Comparison of ENCODE assay signal across 19 cellular contexts in genomic region chr6:31139599-31139998, GRCh38. TPM values are rescaled to one million over a fixed set of nuclear protein-coding genes. Genes with fewer than 3 reads are reported as not detected.
DNase-seq lines count a peak whose midpoint lies in the region; ATAC-seq, FAIRE-seq and TF ChIP-seq lines count a peak whose summit lies in the region.
"Had no signal": no experiment of that assay in that cellular context is flagged by ENCODE, and none has a peak within 500 bp of the region (broad histone marks: within the 10 kb centered on the region; RNA-seq: fewer than 3 reads in every experiment).

No MANE protein-coding gene starts in this region.

- no peak overlapping the region for H3K9ac ChIP-seq in GM23248

- H3K27ac ChIP-seq in GM23248, result no peak overlapping the region
- H3K27ac ChIP-seq in esophagus squamous epithelium, result no peak overlapping the region
- H3K27ac ChIP-seq in OCI-LY7 (ENCODE audit: low read depth, low read length, poor library complexity, severe bottlenecking), result no peak overlapping the region

- CTCF ChIA-PET in OCI-LY7 (lab: Charles Lee; ENCODE audit: unreplicated experiment), result interaction anchor here (2.0 kb wide), 1 partner anchor 227 kb away, joined by 4 read pairs; no protein-coding TSS in a partner anchor

- peaks cover 8% of the 10 kb centered on the region for H3K4me1 Mint-ChIP-seq in stimulated activated effector memory CD8-positive, alpha-beta T cell treated with anti-CD3 and anti-CD28 coated beads, Interleukin-12 subunit alpha, Interleukin-12 subunit beta, amount 100 ng/mL, for 72 hours

- TF ChIP-seq CTCF in esophagus squamous epithelium (IDR thresholded peaks at IDR 0.05) (no peak), OCI-LY7 (conservative IDR thresholded peaks at IDR 0.05; ENCODE audit: low read length) (no peak)

- no peak overlapping the region for H3K4me3 Mint-ChIP-seq in stimulated activated effector memory CD8-positive, alpha-beta T cell treated with anti-CD3 and anti-CD28 coated beads, Interleukin-12 subunit alpha, Interleukin-12 subunit beta, amount 100 ng/mL, for 72 hours
- H3K4me3 Mint-ChIP-seq: activated CD4-positive, alpha-beta memory T cell treated with anti-CD3 and anti-CD28 coated beads, Interleukin-2, amount 10 ng/mL, durations not matched to agents 7 days and 5 days; activated T-cell treated with anti-CD3 and anti-CD28 coated beads, Interleukin-2, amount 50 U/mL, for 72 hours; HFFc6 had no signal

- H3K36me3 Mint-ChIP-seq in stimulated activated effector memory CD8-positive, alpha-beta T cell treated with anti-CD3 and anti-CD28 coated beads, Interleukin-12 subunit alpha, Interleukin-12 subunit beta, amount 100 ng/mL, for 72 hours, result peaks cover 5% of the 10 kb centered on the region

- no peak for FAIRE-seq in RCC 7860 (lab: Jason Lieb, UNC)
- FAIRE-seq: GM12892 had no signal

- H4K20me1 ChIP-seq in GM23248 (ENCODE audit: insufficient read depth), result no peaks in the 10 kb centered on the region
- no peaks in the 10 kb centered on the region for H4K20me1 ChIP-seq in OCI-LY7 (ENCODE audit: insufficient read depth, low read length)

- POLR2A ChIA-PET in OCI-LY7 (lab: Charles Lee), result no interaction called here

- H3K36me3 ChIP-seq in GM23248 (ENCODE audit: low read depth), result no peaks in the 10 kb centered on the region
- H3K36me3 ChIP-seq in esophagus squamous epithelium, result peaks cover 0 to 25% (median 0%) of the 10 kb centered on the region in 3 donors
- H3K36me3 ChIP-seq in OCI-LY7 (ENCODE audit: insufficient read depth, low read length), result no peaks in the 10 kb centered on the region

- DNase-seq in GM23248 (peak; percentile 33), RCC 7860 (ENCODE audit: low spot score) (peak; percentile 72), hepatic stellate cell (ENCODE audit: low spot score) (peak; percentile 70), esophagus squamous epithelium (lab: John Stamatoyannopoulos, UW) (no peak), OCI-LY7 (ENCODE audit: low spot score) (no peak), NCI-H2081 (lab: John Stamatoyannopoulos, UW) (no peak)
- no peak for DNase-seq in stimulated activated effector memory CD8-positive, alpha-beta T cell treated with anti-CD3 and anti-CD28 coated beads, Interleukin-12 subunit alpha, Interleukin-12 subunit beta, amount 100 ng/mL, for 72 hours (ENCODE audit: low spot score in 2 of 2)
- DNase-seq: activated CD4-positive, alpha-beta memory T cell treated with anti-CD3 and anti-CD28 coated beads, Interleukin-2, amount 10 ng/mL, durations not matched to agents 7 days and 5 days; activated T-cell treated with anti-CD3 and anti-CD28 coated beads, Interleukin-2, amount 50 U/mL, for 72 hours; effector CD8-positive, alpha-beta T cell; foreskin melanocyte; HFFc6; KG1; NCI-H1436; NCI-H446; stimulated activated CD4-positive, alpha-beta T cell treated with anti-CD3 and anti-CD28 coated beads, Interleukin-4, amount 100 ng/mL, for 1 hour had no signal

- no peak for TF ChIP-seq POLR2A in esophagus squamous epithelium (IDR thresholded peaks at IDR 0.05)

- peaks cover 15% of the 10 kb centered on the region for H3K4me1 ChIP-seq in GM23248 (ENCODE audit: insufficient read depth)
- peaks cover 4 to 42% (median 7%) of the 10 kb centered on the region in 3 donors for H3K4me1 ChIP-seq in esophagus squamous epithelium
- peaks cover 6% of the 10 kb centered on the region for H3K4me1 ChIP-seq in OCI-LY7 (ENCODE audit: insufficient read depth, low read length, poor library complexity, severe bottlenecking)

- H3K9me3 Mint-ChIP-seq in stimulated activated effector memory CD8-positive, alpha-beta T cell treated with anti-CD3 and anti-CD28 coated beads, Interleukin-12 subunit alpha, Interleukin-12 subunit beta, amount 100 ng/mL, for 72 hours, result no peaks in the 10 kb centered on the region
- H3K9me3 Mint-ChIP-seq: activated CD4-positive, alpha-beta memory T cell treated with anti-CD3 and anti-CD28 coated beads, Interleukin-2, amount 10 ng/mL, durations not matched to agents 7 days and 5 days; activated T-cell treated with anti-CD3 and anti-CD28 coated beads, Interleukin-2, amount 50 U/mL, for 72 hours; HFFc6 had no signal

- no peak for ATAC-seq in stimulated activated effector memory CD8-positive, alpha-beta T cell treated with anti-CD3 and anti-CD28 coated beads, Interleukin-12 subunit alpha, Interleukin-12 subunit beta, amount 100 ng/mL, for 72 hours
- ATAC-seq: activated T-cell treated with anti-CD3 and anti-CD28 coated beads, Interleukin-2, amount 50 U/mL, for 72 hours had no signal

- no peaks in the 10 kb centered on the region for H3F3A ChIP-seq in GM23248 (ENCODE audit: insufficient read depth)

- intact Hi-C loops in esophagus squamous epithelium (cut with DNase I), result loop anchor here (5.0 kb wide), 2 partner anchors 53 to 228 kb away; no protein-coding TSS in a partner anchor
- intact Hi-C loops in OCI-LY7 (cut with micrococcal nuclease; ENCODE audit: unreplicated experiment), result no loop called here

- no peaks in the 10 kb centered on the region for H3K27me3 ChIP-seq in GM23248 (replicated peaks; ENCODE audit: insufficient read depth)
- no peaks in the 10 kb centered on the region for H3K27me3 ChIP-seq in esophagus squamous epithelium

- H2AFZ ChIP-seq in GM23248, result no peak overlapping the region
- no peak overlapping the region for H2AFZ ChIP-seq in OCI-LY7 (ENCODE audit: low read length)

- no peaks in the 10 kb centered on the region for H3K9me2 ChIP-seq in GM23248 (ENCODE audit: insufficient read depth)
- no peaks in the 10 kb centered on the region for H3K9me2 ChIP-seq in OCI-LY7 (ENCODE audit: insufficient read depth, low read length)

- no peaks in the 10 kb centered on the region for H3K9me3 ChIP-seq in GM23248 (ENCODE audit: low read depth)
- no peaks in the 10 kb centered on the region for H3K9me3 ChIP-seq in esophagus squamous epithelium
- no peaks in the 10 kb centered on the region for H3K9me3 ChIP-seq in OCI-LY7 (ENCODE audit: low read length)

- in situ Hi-C loops in GM23248 (cut with MboI), result loop anchor here (5.0 kb wide), 1 partner anchor 53 kb away; no protein-coding TSS in a partner anchor

- 3 to 9% methylated on average over 4 of the region's 4 CpGs for WGBS in GM23248 (ENCODE audit: low coverage in 1 of 2, low lambda C conversion rate in 2 of 2, missing lambda C conversion rate in 2 of 2), 2 experiments
- WGBS in esophagus squamous epithelium, 2 donors, result 21 to 27% methylated on average over 4 of the region's 4 CpGs

- BruUV-seq in OCI-LY7 (replicated peaks; lab: Mats Ljungman, UMichigan), result no TSS peak

- H3K79me2 ChIP-seq in GM23248 (ENCODE audit: insufficient read depth) (no peaks in the 10 kb centered on the region), OCI-LY7 (ENCODE audit: insufficient read depth, low read depth, low read length) (no peaks in the 10 kb centered on the region)

- no peak overlapping the region for H3K4me3 ChIP-seq in GM23248
- H3K4me3 ChIP-seq in esophagus squamous epithelium, result no peak overlapping the region
- no peak overlapping the region for H3K4me3 ChIP-seq in OCI-LY7 (ENCODE audit: low read depth, low read length, poor library complexity, severe bottlenecking)

- H3K4me2 ChIP-seq in GM23248 (ENCODE audit: unreplicated experiment) (no peak overlapping the region), OCI-LY7 (ENCODE audit: low read length) (no peak overlapping the region)

- peak overlapping the region; percentile 79 for H3K27ac Mint-ChIP-seq in stimulated activated effector memory CD8-positive, alpha-beta T cell treated with anti-CD3 and anti-CD28 coated beads, Interleukin-12 subunit alpha, Interleukin-12 subunit beta, amount 100 ng/mL, for 72 hours
- H3K27ac Mint-ChIP-seq: activated CD4-positive, alpha-beta memory T cell treated with anti-CD3 and anti-CD28 coated beads, Interleukin-2, amount 10 ng/mL, durations not matched to agents 7 days and 5 days; activated T-cell treated with anti-CD3 and anti-CD28 coated beads, Interleukin-2, amount 50 U/mL, for 72 hours; HFFc6 had no signal

RNA-seq across cellular contexts. Expression of gene PSORS1C2, which starts 0.7 kb away (rescaled TPM):
- total RNA-seq in GM23248 (2014; rRNA removed; shearing (Covaris generic)), result not detected in 2 replicates
- 0.16 TPM in 1 of 2 replicates, not detected in the other for polyA plus RNA-seq in GM23248 (2016; fragmentation: Nextera tagmentation; extraction: Ambion mirVana)
- total RNA-seq in esophagus squamous epithelium (under 1 TPM in 1 of 4 donors, not detected in 3; 0.91 TPM), OCI-LY7 (2022) (not detected in 2 replicates)
- not detected in 2 replicates for total RNA-seq in OCI-LY7 (2014; rRNA removed; shearing (Covaris generic))
- total RNA-seq: activated CD4-positive, alpha-beta memory T cell treated with anti-CD3 and anti-CD28 coated beads, Interleukin-2, amount 10 ng/mL, durations not matched to agents 7 days and 5 days; activated T-cell treated with anti-CD3 and anti-CD28 coated beads, Interleukin-2, amount 50 U/mL, for 72 hours; cardiac septum; Daoy; HFFc6 had no signal

RNA-seq across cellular contexts. Expression of gene CCHCR1, which starts 18.0 kb away (rescaled TPM):
- total RNA-seq in GM23248 (2014; rRNA removed; shearing (Covaris generic)), result 13.5 and 14.3 TPM in 2 replicates
- 10.8 and 13.2 TPM in 2 replicates for polyA plus RNA-seq in GM23248 (2016; fragmentation: Nextera tagmentation; extraction: Ambion mirVana)
- total RNA-seq in esophagus squamous epithelium (10 to 100 TPM; 11.9 to 21.1 (median 16.2) TPM), OCI-LY7 (2022) (31.5 and 33.0 TPM in 2 replicates)
- 23.9 and 33.0 TPM in 2 replicates for total RNA-seq in OCI-LY7 (2014; rRNA removed; shearing (Covaris generic))

RNA-seq across cellular contexts. Expression of gene TCF19, which starts 18.8 kb away (rescaled TPM):
- 21.6 and 28.4 TPM in 2 replicates for total RNA-seq in GM23248 (2014; rRNA removed; shearing (Covaris generic))
- polyA plus RNA-seq in GM23248 (2016; fragmentation: Nextera tagmentation; extraction: Ambion mirVana), result 18.3 and 19.9 TPM in 2 replicates
- 10 to 100 TPM; 12.2 to 17.2 (median 16.6) TPM for total RNA-seq in esophagus squamous epithelium
- total RNA-seq in OCI-LY7 (2014; rRNA removed; shearing (Covaris generic)), result 61.6 and 63.2 TPM in 2 replicates
- total RNA-seq in OCI-LY7 (2022), result 54.5 and 56.7 TPM in 2 replicates

RNA-seq across cellular contexts. Expression of gene CDSN, which starts 19.4 kb away (rescaled TPM):
- not detected in 2 replicates for total RNA-seq in GM23248 (2014; rRNA removed; shearing (Covaris generic))
- not detected in 2 replicates for polyA plus RNA-seq in GM23248 (2016; fragmentation: Nextera tagmentation; extraction: Ambion mirVana)
- under 1 TPM in 1 of 4 donors, not detected in 3; 0.13 TPM for total RNA-seq in esophagus squamous epithelium
- total RNA-seq in OCI-LY7 (2014; rRNA removed; shearing (Covaris generic)), result not detected in 2 replicates
- total RNA-seq in OCI-LY7 (2022), result not detected in 2 replicates
- total RNA-seq: activated CD4-positive, alpha-beta memory T cell treated with anti-CD3 and anti-CD28 coated beads, Interleukin-2, amount 10 ng/mL, durations not matched to agents 7 days and 5 days; activated T-cell treated with anti-CD3 and anti-CD28 coated beads, Interleukin-2, amount 50 U/mL, for 72 hours; cardiac septum; Daoy; HFFc6 had no signal

RNA-seq across cellular contexts. Expression of gene PSORS1C1, which starts 25.0 kb away (rescaled TPM):
- 0.22 and 0.25 TPM in 2 replicates for total RNA-seq in GM23248 (2014; rRNA removed; shearing (Covaris generic))
- polyA plus RNA-seq in GM23248 (2016; fragmentation: Nextera tagmentation; extraction: Ambion mirVana), result 2.0 and 2.6 TPM in 2 replicates
- total RNA-seq in esophagus squamous epithelium, result 1 to 10 TPM in 3 of 4 donors, under 1 TPM in 1; 0.06 to 2.7 (median 1.2) TPM
- total RNA-seq in OCI-LY7 (2014; rRNA removed; shearing (Covaris generic)), result not detected in 2 replicates
- not detected in 2 replicates for total RNA-seq in OCI-LY7 (2022)
- total RNA-seq: activated CD4-positive, alpha-beta memory T cell treated with anti-CD3 and anti-CD28 coated beads, Interleukin-2, amount 10 ng/mL, durations not matched to agents 7 days and 5 days had no signal

Comparison
In these comparisons a context has a peak if more than half of its experiments do, and no peak if none do; other contexts are left out.
1. DNase-seq: peak in GM23248 (single experiment), RCC 7860 (single experiment) and hepatic stellate cell (single experiment); none in stimulated activated effector memory CD8-positive, alpha-beta T cell treated with anti-CD3 and anti-CD28 coated beads, Interleukin-12 subunit alpha, Interleukin-12 subunit beta, amount 100 ng/mL, for 72 hours (0 of 2), esophagus squamous epithelium (single experiment), OCI-LY7 (single experiment) and NCI-H2081 (0 of 2).